Comparison of ENCODE assay signal across 1 cellular context in genomic region chr12:123232472-123232806, GRCh38.
A peak's percentile ranks its signal among the peaks of the same experiment; 100 is the strongest.
TF ChIP-seq lines count a peak whose summit lies in the region.

No MANE protein-coding gene starts in this region.

TF ChIP-seq in K562, 482 proteins besides CTCF, POLR2A, EP300 and RAD21 (continued from another document):
- TF ChIP-seq ZNF407 (IDR thresholded peaks at IDR 0.05; ENCODE audit: low read depth) (0 out of 2 replicates have a peak, but pooled peaks have one; percentile 54), CHD4 (IDR thresholded peaks at IDR 0.05; ENCODE audit: insufficient read depth, insufficient replicate concordance, low read depth, low read length, poor library complexity, severe bottlenecking) (peak; percentile 60)
